13 cellular contexts compared by ENCODE assay signal in genomic region chr15:63480441-63480821, GRCh38. TPM values are rescaled to one million over a fixed set of nuclear protein-coding genes. Genes with fewer than 3 reads are reported as not detected.
DNase-seq lines count a peak whose midpoint lies in the region; ATAC-seq and TF ChIP-seq lines count a peak whose summit lies in the region.
"Had no signal": no experiment of that assay in that cellular context is flagged by ENCODE, and none has a peak within 500 bp of the region (broad histone marks: within the 10 kb centered on the region; RNA-seq: fewer than 3 reads in every experiment).

No MANE protein-coding gene starts in this region.

- H3K36me3 Mint-ChIP-seq in CD8-positive, alpha-beta T cell = no peaks in the 10 kb centered on the region
- H3K36me3 Mint-ChIP-seq in activated CD4-positive, alpha-beta memory T cell treated with anti-CD3 and anti-CD28 coated beads, Interleukin-2, amount 10 ng/mL, durations not matched to agents 7 days and 5 days (ENCODE audit: low read depth) = no peaks in the 10 kb centered on the region

- H3K4me3 ChIP-seq in ACC112 (ENCODE audit: low read depth, low read length) (no peak overlapping the region; the same call in 1 of the 2 replicates), left lung (no peak overlapping the region)
- H3K4me3 ChIP-seq in CD8-positive, alpha-beta T cell (ENCODE audit: low read depth, low read length) = no peak overlapping the region
- H3K4me3 ChIP-seq: right atrium auricular region had no signal

- H3K27ac ChIP-seq in ACC112 (ENCODE audit: low read depth, low read length) (peak overlapping the region; percentile 64; the same call in 1 of the 2 replicates), left lung (peak overlapping the region; percentile 2 to 33)
- H3K27ac ChIP-seq in CD8-positive, alpha-beta T cell (ENCODE audit: low read depth, low read length) = peak overlapping the region; percentile 83
- H3K27ac ChIP-seq: right atrium auricular region had no signal

- H3K36me3 ChIP-seq in ACC112 (ENCODE audit: insufficient read depth, low read length) (no peaks in the 10 kb centered on the region), left lung (no peaks in the 10 kb centered on the region)
- H3K36me3 ChIP-seq in CD8-positive, alpha-beta T cell (ENCODE audit: insufficient read depth, low read length) = no peaks in the 10 kb centered on the region
- H3K36me3 ChIP-seq: right atrium auricular region had no signal

- peaks cover 74% of the 10 kb centered on the region for H3K4me1 Mint-ChIP-seq in CD8-positive, alpha-beta T cell (ENCODE audit: low read depth)
- peaks cover 60% of the 10 kb centered on the region for H3K4me1 Mint-ChIP-seq in activated CD4-positive, alpha-beta memory T cell treated with anti-CD3 and anti-CD28 coated beads, Interleukin-2, amount 10 ng/mL, durations not matched to agents 7 days and 5 days

- CTCF ChIA-PET in CD8-positive, alpha-beta T cell (lab: Charles Lee) = interaction anchor here (1.5 to 7.9 kb wide), 3 partner anchors 14 to 119 kb away, joined by 6 to 69 read pairs (median 7); partner anchors contain the start of gene USP3
- CTCF ChIA-PET in activated CD4-positive, alpha-beta memory T cell treated with anti-CD3 and anti-CD28 coated beads, Interleukin-2, amount 10 ng/mL, durations not matched to agents 7 days and 5 days (lab: Charles Lee) = interaction anchor here (1.1 to 4.2 kb wide), 3 partner anchors 12 to 25 kb away, joined by 3 to 40 read pairs (median 6); partner anchors contain the start of gene USP3

- intact Hi-C loops in CD8-positive, alpha-beta T cell (cut with DNase I, micrococcal nuclease) = no loop called here
- intact Hi-C loops in left lung (cut with DNase I) = no loop called here

- no peaks in the 10 kb centered on the region for H3K79me2 ChIP-seq in ACC112 (ENCODE audit: control insufficient read depth, insufficient read depth, low read length, unreplicated experiment)

- no peaks in the 10 kb centered on the region for H3K27me3 ChIP-seq in ACC112 (ENCODE audit: insufficient read depth, low read length)
- H3K27me3 ChIP-seq in CD8-positive, alpha-beta T cell (ENCODE audit: insufficient read depth, low read length) = no peaks in the 10 kb centered on the region
- no peaks in the 10 kb centered on the region for H3K27me3 ChIP-seq in left lung
- H3K27me3 ChIP-seq: right atrium auricular region had no signal

- ATAC-seq in CD8-positive, alpha-beta T cell = no peak
- ATAC-seq in left lung = no peak

- no peaks in the 10 kb centered on the region for H3K27me3 Mint-ChIP-seq in CD8-positive, alpha-beta T cell (ENCODE audit: low read depth)
- H3K27me3 Mint-ChIP-seq in activated CD4-positive, alpha-beta memory T cell treated with anti-CD3 and anti-CD28 coated beads, Interleukin-2, amount 10 ng/mL, durations not matched to agents 7 days and 5 days = no peaks in the 10 kb centered on the region

- no peak for DNase-seq in CD8-positive, alpha-beta T cell
- no peak for DNase-seq in activated CD4-positive, alpha-beta memory T cell treated with anti-CD3 and anti-CD28 coated beads, Interleukin-2, amount 10 ng/mL, durations not matched to agents 7 days and 5 days
- DNase-seq in left lung (no peak), cerebellar cortex (ENCODE audit: low spot score) (no peak), iPS-NIHi7 (ENCODE audit: extremely low spot score) (no peak), midbrain (lab: John Stamatoyannopoulos, UW) (no peak)
- no peak for DNase-seq in activated CD4-positive, CD25-positive, alpha-beta regulatory T cell (lab: John Stamatoyannopoulos, UW)
- DNase-seq: anterior cingulate cortex, foreskin melanocyte, NCI-H1436, NCI-H446 treated with DMSO at 0.1 percent for 48 hours had no signal

- no peaks in the 10 kb centered on the region for H3K9me3 Mint-ChIP-seq in CD8-positive, alpha-beta T cell
- H3K9me3 Mint-ChIP-seq in activated CD4-positive, alpha-beta memory T cell treated with anti-CD3 and anti-CD28 coated beads, Interleukin-2, amount 10 ng/mL, durations not matched to agents 7 days and 5 days = no peaks in the 10 kb centered on the region

- TF ChIP-seq CTCF in CD8-positive, alpha-beta T cell (IDR thresholded peaks at IDR 0.05) = no peak
- TF ChIP-seq CTCF in left lung (IDR thresholded peaks at IDR 0.05) = no peak

- H3K4me3 Mint-ChIP-seq in CD8-positive, alpha-beta T cell = peak overlapping the region; percentile 68
- H3K4me3 Mint-ChIP-seq in activated CD4-positive, alpha-beta memory T cell treated with anti-CD3 and anti-CD28 coated beads, Interleukin-2, amount 10 ng/mL, durations not matched to agents 7 days and 5 days = no peak overlapping the region

- H2AFZ ChIP-seq in ACC112 (ENCODE audit: low read length, unreplicated experiment) = no peak overlapping the region

- POLR2A ChIA-PET in CD8-positive, alpha-beta T cell (lab: Charles Lee) = interaction anchor here (0.8 to 10.1 kb wide), 5 partner anchors 17 to 126 kb away, joined by 3 to 121 read pairs (median 5); partner anchors contain the start of gene USP3
- POLR2A ChIA-PET in activated CD4-positive, alpha-beta memory T cell treated with anti-CD3 and anti-CD28 coated beads, Interleukin-2, amount 10 ng/mL, durations not matched to agents 7 days and 5 days (lab: Charles Lee) = interaction anchor here (1.1 to 12.3 kb wide), 3 partner anchors 17 to 24 kb away, joined by 3 to 175 read pairs (median 9); partner anchors contain the start of gene USP3

- H3K9me3 ChIP-seq in CD8-positive, alpha-beta T cell (ENCODE audit: low read length) = no peaks in the 10 kb centered on the region
- H3K9me3 ChIP-seq in left lung = no peaks in the 10 kb centered on the region
- H3K9me3 ChIP-seq: right atrium auricular region had no signal

- H3K27ac Mint-ChIP-seq in CD8-positive, alpha-beta T cell = peak overlapping the region; percentile 99
- H3K27ac Mint-ChIP-seq in activated CD4-positive, alpha-beta memory T cell treated with anti-CD3 and anti-CD28 coated beads, Interleukin-2, amount 10 ng/mL, durations not matched to agents 7 days and 5 days = peak overlapping the region; percentile 56

- peaks cover 61% of the 10 kb centered on the region for H3K4me1 ChIP-seq in ACC112 (ENCODE audit: control insufficient read depth, insufficient read depth, low read length, unreplicated experiment)
- peaks cover 69% of the 10 kb centered on the region for H3K4me1 ChIP-seq in CD8-positive, alpha-beta T cell (ENCODE audit: insufficient read depth, low read length)
- peaks cover 16 to 58% of the 10 kb centered on the region in 2 donors for H3K4me1 ChIP-seq in left lung

RNA-seq across cellular contexts. Expression of gene USP3, which starts 24.0 kb away (rescaled TPM):
- 100 to 1,000 TPM; 264 to 275 TPM for total RNA-seq in CD8-positive, alpha-beta T cell
- total RNA-seq in activated CD4-positive, alpha-beta memory T cell treated with anti-CD3 and anti-CD28 coated beads, Interleukin-2, amount 10 ng/mL, durations not matched to agents 7 days and 5 days = 10 to 100 TPM; 67.9 to 68.7 TPM
- total RNA-seq in left lung = 10 to 100 TPM; 53.5 to 80.7 TPM

Comparison
In these comparisons a context has a peak if more than half of its experiments do, and no peak if none do; other contexts are left out.
1. H3K27ac ChIP-seq: peak in every context shown above with its lines; median percentile 83 in CD8-positive, alpha-beta T cell; 64 in ACC112; 18 in left lung.